Comparison of ENCODE assay signal across 8 cellular contexts in the genomic region with DNA sequence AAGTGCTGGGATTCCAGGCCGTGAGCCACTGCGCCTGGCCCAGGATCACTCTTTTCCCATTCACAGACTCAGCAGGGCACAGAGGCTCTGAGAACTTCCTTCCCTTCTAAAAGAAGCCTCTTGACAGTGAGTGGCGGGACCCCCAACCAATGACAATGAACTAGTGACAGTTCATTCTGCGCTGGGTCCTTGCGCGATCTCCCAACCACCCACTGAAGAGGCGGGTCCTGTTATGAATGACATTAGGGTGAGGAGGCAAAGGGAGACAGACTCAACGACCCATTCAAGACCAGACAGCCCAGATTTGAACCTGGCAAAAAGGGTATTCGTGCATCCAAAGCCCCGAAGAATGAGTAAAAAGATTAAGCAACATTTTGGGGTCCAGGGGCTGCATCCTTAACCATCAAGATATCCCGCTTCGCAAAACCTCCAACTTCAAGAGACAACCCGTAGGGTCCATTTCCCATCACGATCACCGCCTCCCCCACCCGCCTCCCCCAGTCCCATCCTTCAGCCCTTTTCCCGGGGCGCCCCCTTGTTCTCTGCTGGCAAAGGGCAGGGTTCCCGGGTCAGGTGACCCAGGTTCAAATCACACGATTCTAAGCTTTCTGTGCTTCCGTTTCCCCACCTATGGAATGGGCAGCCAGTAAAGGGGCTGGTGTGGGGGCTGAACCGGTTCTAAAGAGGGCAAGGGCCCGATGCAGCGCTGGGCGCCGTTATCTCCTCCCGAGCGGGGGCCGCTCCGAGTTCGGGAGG. TPM values are rescaled to one million over a fixed set of nuclear protein-coding genes. Genes with fewer than 3 reads are reported as not detected.
DNase-seq lines count a peak whose midpoint lies in the region; ATAC-seq and TF ChIP-seq lines count a peak whose summit lies in the region.

No MANE protein-coding gene starts in this region.

- no peaks in the 10 kb centered on the region for H3K9me3 Mint-ChIP-seq in CD4-positive, alpha-beta T cell
- H3K9me3 Mint-ChIP-seq in neural progenitor cell, result peaks cover 5% of the 10 kb centered on the region

- H3K27ac Mint-ChIP-seq in CD4-positive, alpha-beta T cell, result peak overlapping the region; percentile 88
- H3K27ac Mint-ChIP-seq in neural progenitor cell, result peak overlapping the region; percentile 93

- ATAC-seq in CD4-positive, alpha-beta T cell (ENCODE audit: poor library complexity), result peak; percentile 65
- peak; percentile 48 for ATAC-seq in GM21390 (IDR thresholded peaks at IDR 0.05; ENCODE audit: unreplicated experiment)

- H4K20me1 ChIP-seq in neural progenitor cell (ENCODE audit: low read depth), result peaks cover 62% of the 10 kb centered on the region

- CTCF ChIA-PET in CD4-positive, alpha-beta T cell (lab: Charles Lee), result no interaction called here

- H3K27ac ChIP-seq in CD4-positive, alpha-beta T cell (ENCODE audit: low read depth, low read length), result peak overlapping the region; percentile 29
- H3K27ac ChIP-seq in neural progenitor cell (peak overlapping the region; percentile 67), stomach (peak overlapping the region; percentile 92 to 96 (median 94))

- H3K4me1 Mint-ChIP-seq in CD4-positive, alpha-beta T cell (ENCODE audit: low read depth), result peaks cover 48% of the 10 kb centered on the region
- peaks cover 22% of the 10 kb centered on the region for H3K4me1 Mint-ChIP-seq in neural progenitor cell

- POLR2A ChIA-PET in CD4-positive, alpha-beta T cell (lab: Charles Lee), result no interaction called here

- H3K36me3 ChIP-seq in neural progenitor cell (no peaks in the 10 kb centered on the region), stomach (peaks cover 22 to 40% (median 35%) of the 10 kb centered on the region in 4 donors)

- intact Hi-C loops in CD4-positive, alpha-beta T cell (cut with DNase I, micrococcal nuclease), result loop anchor here in 1 of 2 experiments (2.0 to 10.0 kb wide), 4 partner anchors 106 to 438 kb away; a partner anchor contains a TSS
- intact Hi-C loops in stomach (cut with DNase I; ENCODE audit: low total_unique reads), result no loop called here

- peak overlapping the region; percentile 99 for H2AFZ ChIP-seq in neural progenitor cell (replicated peaks)

- H3K4me3 Mint-ChIP-seq in CD4-positive, alpha-beta T cell, result peak overlapping the region; percentile 99
- peak overlapping the region; percentile 99 for H3K4me3 Mint-ChIP-seq in neural progenitor cell

- peak; percentile 29 to 87 (median 58) for DNase-seq in CD4-positive, alpha-beta T cell
- peak; percentile 25 for DNase-seq in RPMI8226
- peak; percentile 84 for DNase-seq in activated effector memory CD4-positive, alpha-beta T cell treated with anti-CD3 and anti-CD28 coated beads, Interleukin-2, amount 50 U/mL, for 16 hours
- peak; percentile 94 for DNase-seq in foreskin melanocyte
- DNase-seq in neural progenitor cell (ENCODE audit: low spot score), result peak; percentile 91
- peak; percentile 59 for DNase-seq in stomach

- TF ChIP-seq CTCF in CD4-positive, alpha-beta T cell (IDR thresholded peaks at IDR 0.05), result no peak
- no peak for TF ChIP-seq CTCF in neural progenitor cell (IDR thresholded peaks at IDR 0.05)
- TF ChIP-seq CTCF in stomach (IDR thresholded peaks at IDR 0.05), result no peak

- TF ChIP-seq RAD21 in Ishikawa (IDR thresholded peaks at IDR 0.05; ENCODE audit: low read depth), result no peak

- TF ChIP-seq POLR2A in stomach (IDR thresholded peaks at IDR 0.05), result no peak

- H3K36me3 Mint-ChIP-seq in CD4-positive, alpha-beta T cell (ENCODE audit: low read depth), result peaks cover 43% of the 10 kb centered on the region
- H3K36me3 Mint-ChIP-seq in neural progenitor cell, result peaks cover 27% of the 10 kb centered on the region

- H3K9me3 ChIP-seq in CD4-positive, alpha-beta T cell (ENCODE audit: control insufficient read depth, low read length), result no peaks in the 10 kb centered on the region
- H3K9me3 ChIP-seq in neural progenitor cell (ENCODE audit: low read depth) (peaks cover 2% of the 10 kb centered on the region), stomach (no peaks in the 10 kb centered on the region)

- peaks cover 4% of the 10 kb centered on the region for H3K4me1 ChIP-seq in neural progenitor cell
- H3K4me1 ChIP-seq in stomach, result peaks cover 20 to 50% (median 35%) of the 10 kb centered on the region in 4 donors

- H3F3A ChIP-seq in neural progenitor cell (ENCODE audit: low read depth), result peaks cover 23% of the 10 kb centered on the region

- no peaks in the 10 kb centered on the region for H3K27me3 Mint-ChIP-seq in CD4-positive, alpha-beta T cell
- H3K27me3 Mint-ChIP-seq in neural progenitor cell (ENCODE audit: insufficient read depth, low read depth), result peaks cover 3% of the 10 kb centered on the region

- no peaks in the 10 kb centered on the region for H3K27me3 ChIP-seq in CD4-positive, alpha-beta T cell (ENCODE audit: control insufficient read depth, insufficient read depth, low read length)
- H3K27me3 ChIP-seq in neural progenitor cell (no peaks in the 10 kb centered on the region), stomach (no peaks in the 10 kb centered on the region)

- H3K4me3 ChIP-seq in neural progenitor cell (peak overlapping the region; percentile 98), stomach (peak overlapping the region; percentile 92 to 97 (median 95))

- peak overlapping the region; percentile 96 for H3K4me2 ChIP-seq in neural progenitor cell

- H3K79me2 ChIP-seq in neural progenitor cell (ENCODE audit: low read depth), result peaks cover 85% of the 10 kb centered on the region

- peak overlapping the region; percentile 88 for H3K9ac ChIP-seq in neural progenitor cell

- 6 to 10% (median 8%) methylated on average over 28 to 31 of the region's 31 CpGs for WGBS in stomach, 5 donors

- TF ChIP-seq EP300 in Ishikawa (IDR thresholded peaks at IDR 0.05; ENCODE audit: borderline replicate concordance) (no peak), stomach (IDR thresholded peaks at IDR 0.05) (no peak)

TF ChIP-seq in Ishikawa, 13 proteins besides CTCF, POLR2A, EP300 and RAD21:
- TF ChIP-seq TAF1 (IDR thresholded peaks at IDR 0.05; ENCODE audit: low read depth), result no peak
- TF ChIP-seq, protein P1, sequence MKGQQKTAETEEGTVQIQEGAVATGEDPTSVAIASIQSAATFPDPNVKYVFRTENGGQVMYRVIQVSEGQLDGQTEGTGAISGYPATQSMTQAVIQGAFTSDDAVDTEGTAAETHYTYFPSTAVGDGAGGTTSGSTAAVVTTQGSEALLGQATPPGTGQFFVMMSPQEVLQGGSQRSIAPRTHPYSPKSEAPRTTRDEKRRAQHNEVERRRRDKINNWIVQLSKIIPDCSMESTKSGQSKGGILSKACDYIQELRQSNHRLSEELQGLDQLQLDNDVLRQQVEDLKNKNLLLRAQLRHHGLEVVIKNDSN (IDR thresholded peaks at IDR 0.05), result peak; percentile 71

RNA-seq across cellular contexts. Expression of a gene that starts 0.7 kb away (rescaled TPM):
- total RNA-seq in CD4-positive, alpha-beta T cell, result 100 to 1,000 TPM; 106 to 110 TPM
- total RNA-seq in neural progenitor cell (ENCODE audit: low replicate concordance) (123 and 125 TPM in 2 replicates), stomach (100 to 1,000 TPM in 1 of 5 donors, 10 to 100 TPM in 4; 51.7 to 104 (median 62.4) TPM)
- 10 to 100 TPM; 21.5 to 40.0 (median 28.1) TPM for polyA plus RNA-seq in stomach

RNA-seq across cellular contexts. Expression of a gene that starts 0.8 kb away (rescaled TPM):
- total RNA-seq in CD4-positive, alpha-beta T cell, result 1 to 10 TPM; 5.9 to 6.0 TPM
- 18.1 and 35.0 TPM in 2 replicates for total RNA-seq in neural progenitor cell (ENCODE audit: low replicate concordance)
- 10 to 100 TPM in 4 of 5 donors, 1 to 10 TPM in 1; 7.0 to 63.8 (median 32.2) TPM for total RNA-seq in stomach
- polyA plus RNA-seq in stomach, result 10 to 100 TPM; 17.4 to 22.8 (median 19.4) TPM

RNA-seq across cellular contexts. Expression of a gene that starts 31.2 kb away (rescaled TPM):
- total RNA-seq in CD4-positive, alpha-beta T cell, result 10 to 100 TPM; 15.1 to 15.4 TPM
- total RNA-seq in neural progenitor cell (ENCODE audit: low replicate concordance) (4.0 and 6.2 TPM in 2 replicates), stomach (10 to 100 TPM in 1 of 5 donors, 1 to 10 TPM in 4; 5.1 to 54.8 (median 6.7) TPM)
- 1 to 10 TPM; 3.7 to 7.3 (median 6.7) TPM for polyA plus RNA-seq in stomach

Comparison
In these comparisons a context has a peak if more than half of its experiments do, and no peak if none do; other contexts are left out.
1. Peak in every context shown above with its lines: DNase-seq, ATAC-seq, H3K4me3 ChIP-seq and H3K27ac ChIP-seq.
2. DNase-seq: peak in every context shown above with its lines; median percentile 94 in foreskin melanocyte; 91 in neural progenitor cell; 84 in activated effector memory CD4-positive, alpha-beta T cell treated with anti-CD3 and anti-CD28 coated beads, Interleukin-2, amount 50 U/mL, for 16 hours; 59 in stomach; 58 in CD4-positive, alpha-beta T cell; 25 in RPMI8226.
3. H3K27ac ChIP-seq: peak in every context shown above with its lines; median percentile 94 in stomach; 67 in neural progenitor cell; 29 in CD4-positive, alpha-beta T cell.